36 cellular contexts compared by ENCODE assay signal in genomic region chr10:22183771-22184466, GRCh38. TPM values are rescaled to one million over a fixed set of nuclear protein-coding genes. Genes with fewer than 3 reads are reported as not detected.
A peak's percentile ranks its signal among the peaks of the same experiment; 100 is the strongest.
DNase-seq lines count a peak whose midpoint lies in the region; TF ChIP-seq lines count a peak whose summit lies in the region.
"Had no signal": no experiment of that assay in that cellular context is flagged by ENCODE, and none has a peak within 500 bp of the region (broad histone marks: within the 10 kb centered on the region; RNA-seq: fewer than 3 reads in every experiment).

No MANE protein-coding gene starts in this region.

- POLR2A ChIA-PET in OCI-LY7 (lab: Charles Lee): no interaction called here

- DNase-seq in LNCaP clone FGC (ENCODE audit: low read depth) (peak; percentile 95), choroid plexus epithelial cell (ENCODE audit: low read depth) (peak; percentile 82), iris pigment epithelial cell (ENCODE audit: low read depth) (peak; percentile 73), colonic mucosa (no peak), GM19240 (ENCODE audit: insufficient read length, low spot score) (no peak), OCI-LY7 (ENCODE audit: low spot score) (no peak)
- no peak for DNase-seq in activated naive CD4-positive, alpha-beta T cell treated with anti-CD3 and anti-CD28 coated beads, Interleukin-2, amount 50 U/mL, for 16 hours
- DNase-seq: activated CD4-positive, alpha-beta T cell treated with anti-CD3 and anti-CD28 coated beads, Interleukin-2, amount 10 ng/mL, durations not matched to agents 7 days and 5 days; activated effector memory CD4-positive, alpha-beta T cell treated with Interleukin-2 at 50 U/mL for 16 hours; activated naive CD8-positive, alpha-beta T cell treated with anti-CD3 and anti-CD28 coated beads for 36 hours; activated T-cell treated with anti-CD3 and anti-CD28 coated beads, Interleukin-2, amount 50 U/mL, for 1 hour; CD8-positive, alpha-beta memory T cell; DMS 273 treated with DMSO at 0.1 percent for 48 hours; esophagus squamous epithelium; glutamatergic neuron; H7; KG1; MM.1S; NCI-H1930; NCI-H524 treated with DMSO at 0.1 percent for 48 hours; NK-92 treated with Interleukin-12 subunit alpha and Interleukin-12 subunit beta, amount 100 ng/mL, for 24 hours; Right ventricle myocardium superior; stimulated activated CD4-positive, alpha-beta T cell treated with anti-CD3 and anti-CD28 coated beads, Interleukin-12 subunit alpha, Interleukin-12 subunit beta, amount 100 ng/mL, for 4 hours; stimulated activated CD4-positive, alpha-beta T cell treated with anti-CD3 and anti-CD28 coated beads, Interleukin-4, amount 100 ng/mL, for 1 hour; SW 1271; T-helper 9 cell; tibial artery had no signal

- TF ChIP-seq CTCF in C4-2B (conservative IDR thresholded peaks at IDR 0.05) (no peak), LNCaP clone FGC (IDR thresholded peaks at IDR 0.05; ENCODE audit: control insufficient read depth, extremely low read depth, insufficient read depth) (no peak), choroid plexus epithelial cell (conservative IDR thresholded peaks at IDR 0.05; ENCODE audit: low read depth, low read length) (no peak), colonic mucosa (IDR thresholded peaks at IDR 0.05) (no peak), OCI-LY7 (conservative IDR thresholded peaks at IDR 0.05; ENCODE audit: low read length) (no peak)

- no TSS peak for BruUV-seq in OCI-LY7 (replicated peaks; lab: Mats Ljungman, UMichigan)

- H3K36me3 ChIP-seq in colonic mucosa: no peaks in the 10 kb centered on the region
- H3K36me3 ChIP-seq in OCI-LY7 (ENCODE audit: insufficient read depth, low read length): no peaks in the 10 kb centered on the region
- H3K36me3 ChIP-seq: esophagus squamous epithelium, tibial artery had no signal

- H3K27me3 ChIP-seq in colonic mucosa: no peaks in the 10 kb centered on the region

- H3K4me3 ChIP-seq in LNCaP clone FGC (ENCODE audit: low read depth, low read length) (no peak overlapping the region), choroid plexus epithelial cell (ENCODE audit: low read depth, low read length) (no peak overlapping the region), colonic mucosa (no peak overlapping the region), OCI-LY7 (ENCODE audit: low read depth, low read length, poor library complexity, severe bottlenecking) (no peak overlapping the region)
- H3K4me3 ChIP-seq: esophagus squamous epithelium, GM12878, tibial artery had no signal

- H3K4me2 ChIP-seq in OCI-LY7 (ENCODE audit: low read length): no peak overlapping the region

- H3K4me1 ChIP-seq in colonic mucosa: no peaks in the 10 kb centered on the region
- no peaks in the 10 kb centered on the region for H3K4me1 ChIP-seq in OCI-LY7 (ENCODE audit: insufficient read depth, low read length, poor library complexity, severe bottlenecking)
- H3K4me1 ChIP-seq: esophagus squamous epithelium, tibial artery had no signal

- intact Hi-C loops in colonic mucosa (cut with DNase I) (no loop called here), OCI-LY7 (cut with micrococcal nuclease; ENCODE audit: unreplicated experiment) (no loop called here)

- no peak overlapping the region for H2AFZ ChIP-seq in OCI-LY7 (ENCODE audit: low read length)

- no peaks in the 10 kb centered on the region for H3K9me3 ChIP-seq in colonic mucosa
- H3K9me3 ChIP-seq in OCI-LY7 (ENCODE audit: low read length): no peaks in the 10 kb centered on the region

- no peaks in the 10 kb centered on the region for H3K79me2 ChIP-seq in OCI-LY7 (ENCODE audit: insufficient read depth, low read depth, low read length)

- CTCF ChIA-PET in OCI-LY7 (lab: Charles Lee; ENCODE audit: unreplicated experiment): no interaction called here

- no peak overlapping the region for H3K9ac ChIP-seq in colonic mucosa (ENCODE audit: low read depth in 2 of 2, low read length in 2 of 2)

- H3K27ac ChIP-seq in C4-2B (peak overlapping the region; percentile 72), colonic mucosa (no peak overlapping the region), OCI-LY7 (ENCODE audit: low read depth, low read length, poor library complexity, severe bottlenecking) (no peak overlapping the region)
- H3K27ac ChIP-seq: esophagus squamous epithelium, tibial artery, VCaP had no signal

- no peaks in the 10 kb centered on the region for H3K9me2 ChIP-seq in OCI-LY7 (ENCODE audit: insufficient read depth, low read length)

- no peaks in the 10 kb centered on the region for H4K20me1 ChIP-seq in OCI-LY7 (ENCODE audit: insufficient read depth, low read length)

RNA-seq across cellular contexts. Expression of gene EBLN1, which starts 33.9 kb away (rescaled TPM):
- not detected for total RNA-seq in colonic mucosa
- total RNA-seq in OCI-LY7 (2014; rRNA removed; shearing (Covaris generic)): not detected in 2 replicates
- not detected in 2 replicates for total RNA-seq in OCI-LY7 (2022)
- total RNA-seq: activated CD4-positive, alpha-beta T cell treated with anti-CD3 and anti-CD28 coated beads, Interleukin-2, amount 10 ng/mL, durations not matched to agents 7 days and 5 days; activated naive CD8-positive, alpha-beta T cell treated with anti-CD3 and anti-CD28 coated beads for 36 hours; astrocyte; B cell; CD8-positive, alpha-beta memory T cell; dermis microvascular lymphatic vessel endothelial cell; esophagus squamous epithelium; GM12878; H7; liver; progenitor cell of endocrine pancreas; Right ventricle myocardium superior; sciatic nerve had no signal

Comparison
In these comparisons a context has a peak if more than half of its experiments do, and no peak if none do; other contexts are left out.
1. DNase-seq: peak in LNCaP clone FGC (single experiment), choroid plexus epithelial cell (single experiment) and iris pigment epithelial cell (single experiment); none in colonic mucosa (single experiment), activated naive CD4-positive, alpha-beta T cell treated with anti-CD3 and anti-CD28 coated beads, Interleukin-2, amount 50 U/mL, for 16 hours (single experiment), GM19240 (single experiment) and OCI-LY7 (single experiment).